8 cellular contexts compared by ENCODE assay signal in the genomic region with DNA sequence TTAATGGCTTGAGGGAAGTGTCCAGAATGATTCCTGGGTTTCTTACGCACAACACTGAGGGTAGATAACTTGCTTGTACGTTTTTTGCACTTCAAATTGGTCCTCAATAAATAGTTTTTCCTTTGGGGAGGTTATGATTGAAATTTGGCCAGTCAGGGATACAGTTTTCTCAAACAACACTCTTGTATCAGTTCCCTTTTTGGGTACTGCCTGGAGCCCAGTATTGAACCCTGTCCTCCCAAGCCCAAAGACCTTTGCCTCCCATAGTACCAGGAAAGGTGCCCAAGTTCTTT. TPM values are rescaled to one million over a fixed set of nuclear protein-coding genes. Genes with fewer than 3 reads are reported as not detected.
DNase-seq lines count a peak whose midpoint lies in the region; ATAC-seq and TF ChIP-seq lines count a peak whose summit lies in the region.

No MANE protein-coding gene starts in this region.

- H3K27ac ChIP-seq in CD4-positive, alpha-beta T cell (ENCODE audit: low read depth, low read length) = peak overlapping the region; percentile 69
- H3K27ac ChIP-seq in OCI-LY3 (ENCODE audit: low read length) (peak overlapping the region; percentile 82), osteoblast (ENCODE audit: low read depth, low read length) (peak overlapping the region; percentile 49)

- H3K4me1 ChIP-seq in OCI-LY3 (ENCODE audit: low read length) = peaks cover 9% of the 10 kb centered on the region
- peaks cover 19% of the 10 kb centered on the region for H3K4me1 ChIP-seq in osteoblast (ENCODE audit: insufficient read depth, low read length)

- H2AFZ ChIP-seq in OCI-LY3 (ENCODE audit: low read depth, low read length) = peak overlapping the region; percentile 81
- peak overlapping the region; percentile 99 for H2AFZ ChIP-seq in osteoblast (ENCODE audit: low read length)

- H3K36me3 Mint-ChIP-seq in CD4-positive, alpha-beta T cell (ENCODE audit: low read depth) = peaks cover 22% of the 10 kb centered on the region
- no peaks in the 10 kb centered on the region for H3K36me3 Mint-ChIP-seq in endothelial cell (ENCODE audit: low read depth, unreplicated experiment)

- peaks cover 30% of the 10 kb centered on the region for H3K79me2 ChIP-seq in OCI-LY3 (ENCODE audit: low read length)
- peaks cover 28% of the 10 kb centered on the region for H3K79me2 ChIP-seq in osteoblast (ENCODE audit: insufficient read depth, low read length)

- CTCF ChIA-PET in CD4-positive, alpha-beta T cell (lab: Charles Lee) = interaction anchor here (0.5 to 3.5 kb wide), 3 partner anchors 10 to 250 kb away, joined by 3 to 16 read pairs (median 15); no protein-coding TSS in a partner anchor

- no peak for DNase-seq in CD4-positive, alpha-beta T cell
- DNase-seq in endothelial cell (ENCODE audit: low spot score) (no peak), osteoblast (ENCODE audit: insufficient read length, low spot score, missing footprints) (no peak), NCI-H146 (lab: John Stamatoyannopoulos, UW) (no peak), midbrain (lab: John Stamatoyannopoulos, UW) (no peak)

- H3K4me2 ChIP-seq in OCI-LY3 (ENCODE audit: low read length) = peak overlapping the region; percentile 73
- H3K4me2 ChIP-seq in osteoblast (ENCODE audit: insufficient read depth, low read length) = peak overlapping the region; percentile 92

- no peaks in the 10 kb centered on the region for H3K27me3 ChIP-seq in CD4-positive, alpha-beta T cell (ENCODE audit: control insufficient read depth, insufficient read depth, low read length)
- H3K27me3 ChIP-seq in OCI-LY3 (ENCODE audit: low read depth, low read length) (no peaks in the 10 kb centered on the region), osteoblast (ENCODE audit: insufficient read depth, low read length) (no peaks in the 10 kb centered on the region)

- no peaks in the 10 kb centered on the region for H4K20me1 ChIP-seq in OCI-LY3 (ENCODE audit: insufficient read depth, low read length)
- H4K20me1 ChIP-seq in osteoblast (ENCODE audit: insufficient read depth, low read length) = peaks cover 2% of the 10 kb centered on the region

- H3K36me3 ChIP-seq in OCI-LY3 (replicated peaks; ENCODE audit: low read depth, low read length) (no peaks in the 10 kb centered on the region), osteoblast (ENCODE audit: insufficient read depth, low read length) (no peaks in the 10 kb centered on the region)

- peak overlapping the region; percentile 94 for H3K4me3 Mint-ChIP-seq in CD4-positive, alpha-beta T cell
- H3K4me3 Mint-ChIP-seq in endothelial cell (ENCODE audit: unreplicated experiment) = peak overlapping the region; percentile 94

- no peak for ATAC-seq in CD4-positive, alpha-beta T cell (ENCODE audit: poor library complexity)
- ATAC-seq in HG03442 (IDR thresholded peaks at IDR 0.05; ENCODE audit: unreplicated experiment) (no peak), GM18909 (IDR thresholded peaks at IDR 0.05; ENCODE audit: poor library complexity, unreplicated experiment) (no peak)

- H3K9me3 ChIP-seq in CD4-positive, alpha-beta T cell (ENCODE audit: control insufficient read depth, low read length) = no peaks in the 10 kb centered on the region
- H3K9me3 ChIP-seq in OCI-LY3 (ENCODE audit: insufficient read depth, low read length) = no peaks in the 10 kb centered on the region
- no peaks in the 10 kb centered on the region for H3K9me3 ChIP-seq in osteoblast (ENCODE audit: low read depth, low read length)

- intact Hi-C loops in CD4-positive, alpha-beta T cell (cut with DNase I, micrococcal nuclease) = loop anchor here in 1 of 2 experiments (2.0 to 5.0 kb wide), 2 partner anchors 38 to 122 kb away; no protein-coding TSS in a partner anchor

- POLR2A ChIA-PET in CD4-positive, alpha-beta T cell (lab: Charles Lee) = interaction anchor here (0.5 to 3.8 kb wide), 5 partner anchors 8 to 212 kb away, joined by 3 to 24 read pairs (median 4); a partner anchor contains a TSS

- H3K4me3 ChIP-seq in OCI-LY3 (ENCODE audit: low read length) (peak overlapping the region; percentile 91), osteoblast (ENCODE audit: insufficient read depth, low read length) (peak overlapping the region; percentile 91)

- TF ChIP-seq CTCF in CD4-positive, alpha-beta T cell (IDR thresholded peaks at IDR 0.05) = no peak
- TF ChIP-seq CTCF in OCI-LY3 (IDR thresholded peaks at IDR 0.05; ENCODE audit: low read depth, low read length) (no peak), endothelial cell (IDR thresholded peaks at IDR 0.05; ENCODE audit: unreplicated experiment) (no peak), osteoblast (IDR thresholded peaks at IDR 0.05; ENCODE audit: extremely low read depth, low read depth, low read length) (no peak)

- no peaks in the 10 kb centered on the region for H3K9me3 Mint-ChIP-seq in CD4-positive, alpha-beta T cell
- H3K9me3 Mint-ChIP-seq in endothelial cell (ENCODE audit: unreplicated experiment) = no peaks in the 10 kb centered on the region

- H3K27me3 Mint-ChIP-seq in CD4-positive, alpha-beta T cell = no peaks in the 10 kb centered on the region
- H3K27me3 Mint-ChIP-seq in endothelial cell (ENCODE audit: unreplicated experiment) = no peaks in the 10 kb centered on the region

- peak overlapping the region; percentile 84 for H3K27ac Mint-ChIP-seq in CD4-positive, alpha-beta T cell
- peak overlapping the region; percentile 7 for H3K27ac Mint-ChIP-seq in endothelial cell (ENCODE audit: unreplicated experiment)

- peak overlapping the region; percentile 97 for H3K9ac ChIP-seq in OCI-LY3 (ENCODE audit: low read length)

- peaks cover 31% of the 10 kb centered on the region for H3K4me1 Mint-ChIP-seq in CD4-positive, alpha-beta T cell (ENCODE audit: low read depth)
- H3K4me1 Mint-ChIP-seq in endothelial cell (ENCODE audit: unreplicated experiment) = peaks cover 10% of the 10 kb centered on the region

RNA-seq across cellular contexts. Expression of a gene that starts 0.4 kb away (rescaled TPM):
- total RNA-seq in CD4-positive, alpha-beta T cell = 10 to 100 TPM; 26.0 to 26.3 TPM
- 56.6 TPM for total RNA-seq in endothelial cell (ENCODE audit: unreplicated experiment)
- 12.7 and 14.7 TPM in 2 replicates for total RNA-seq in osteoblast

RNA-seq across cellular contexts. Expression of a gene that starts 40.3 kb away (rescaled TPM):
- total RNA-seq in CD4-positive, alpha-beta T cell = 1 to 10 TPM; 1.9 to 4.8 TPM
- total RNA-seq in endothelial cell (ENCODE audit: unreplicated experiment) (12.4 TPM), osteoblast (14.7 and 19.5 TPM in 2 replicates)
